27 cellular contexts compared by ENCODE assay signal in the genomic region with DNA sequence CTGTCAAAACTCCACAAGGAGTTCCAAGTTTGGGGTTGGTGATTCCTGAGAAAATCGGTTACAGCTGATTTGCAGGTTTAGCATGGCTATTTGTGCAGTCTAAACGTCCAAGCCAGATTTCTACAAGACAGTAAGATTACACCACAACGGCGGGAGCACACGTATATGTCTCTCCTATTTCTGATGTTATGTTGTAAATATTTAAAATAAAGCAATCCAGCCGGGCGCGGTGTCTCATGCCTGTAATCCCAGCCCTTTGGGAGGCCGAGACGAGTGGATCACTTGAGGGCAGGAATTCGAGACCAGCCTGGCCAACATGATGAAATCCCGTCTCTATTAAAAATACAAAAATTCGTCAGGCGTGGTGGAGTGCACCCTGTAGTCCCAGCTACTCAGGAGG.
"Had no signal": no experiment of that assay in that cellular context is flagged by ENCODE, and none has a peak within 500 bp of the region (broad histone marks: within the 10 kb centered on the region; RNA-seq: fewer than 3 reads in every experiment).

No MANE protein-coding gene starts in this region.

- H3K36me3 ChIP-seq: brain microvascular endothelial cell, gastrocnemius medialis, heart right ventricle had no signal

- H3K27ac Mint-ChIP-seq: activated CD8-positive, alpha-beta T cell treated with anti-CD3 and anti-CD28 coated beads for 36 hours; activated naive CD8-positive, alpha-beta T cell; activated T-helper 17 cell treated with anti-CD3 and anti-CD28 coated beads, Interleukin-2, amount 50 U/mL, for 72 hours; effector memory CD8-positive, alpha-beta T cell had no signal

- H3K36me3 Mint-ChIP-seq: activated naive CD8-positive, alpha-beta T cell had no signal

- DNase-seq: activated CD4-positive, alpha-beta T cell treated with anti-CD3 and anti-CD28 coated beads for 1 hour; activated CD4-positive, alpha-beta T cell treated with anti-CD3 and anti-CD28 coated beads for 4 hours; activated CD4-positive, alpha-beta T cell treated with anti-CD3 and anti-CD28 coated beads, Interleukin-2, amount 50 U/mL, for 1 hour; activated CD4-positive, alpha-beta T cell treated with anti-CD3 and anti-CD28 coated beads, Interleukin-2, amount 50 U/mL, for 48 hours; activated CD8-positive, alpha-beta memory T cell treated with anti-CD3 and anti-CD28 coated beads for 24 hours; activated CD8-positive, alpha-beta T cell treated with anti-CD3 and anti-CD28 coated beads for 36 hours; activated effector memory CD4-positive, alpha-beta T cell treated with Interleukin-2 at 50 U/mL for 16 hours; activated gamma-delta T cell treated with Interleukin-2 at 50 U/mL for 16 hours; activated naive CD4-positive, alpha-beta T cell treated with anti-CD3 and anti-CD28 coated beads, Interleukin-2, amount 50 U/mL, for 16 hours; activated naive CD4-positive, alpha-beta T cell treated with Interleukin-2 at 50 U/mL for 16 hours; activated T-cell treated with anti-CD3 and anti-CD28 coated beads, Interleukin-2, amount 50 U/mL, for 4 hours; amniotic stem cell; anterior cingulate cortex; brain microvascular endothelial cell; dermis blood vessel endothelial cell; effector CD4-positive, alpha-beta T cell; effector memory CD8-positive, alpha-beta T cell; foreskin keratinocyte; gastrocnemius medialis; heart right ventricle; T-helper 1 cell; T-helper 2 cell had no signal

- H3K4me1 ChIP-seq: foreskin keratinocyte, gastrocnemius medialis, heart right ventricle had no signal

- H3K9me3 ChIP-seq: gastrocnemius medialis, heart right ventricle had no signal

- ATAC-seq: activated CD8-positive, alpha-beta T cell treated with anti-CD3 and anti-CD28 coated beads for 36 hours; activated T-cell treated with anti-CD3 and anti-CD28 coated beads, Interleukin-2, amount 50 U/mL, for 4 hours; activated T-helper 17 cell treated with anti-CD3 and anti-CD28 coated beads, Interleukin-2, amount 50 U/mL, for 72 hours; effector memory CD8-positive, alpha-beta T cell; foreskin keratinocyte; gastrocnemius medialis; heart right ventricle had no signal

- H3K4me1 Mint-ChIP-seq: activated T-helper 17 cell treated with anti-CD3 and anti-CD28 coated beads, Interleukin-2, amount 50 U/mL, for 72 hours; central memory CD8-positive, alpha-beta T cell had no signal

- H3K4me3 ChIP-seq: coronary artery, gastrocnemius medialis, heart right ventricle had no signal

- H3K4me3 Mint-ChIP-seq: activated CD8-positive, alpha-beta T cell treated with anti-CD3 and anti-CD28 coated beads for 36 hours; activated naive CD8-positive, alpha-beta T cell; activated T-cell treated with anti-CD3 and anti-CD28 coated beads, Interleukin-2, amount 50 U/mL, for 4 hours; activated T-helper 17 cell treated with anti-CD3 and anti-CD28 coated beads, Interleukin-2, amount 50 U/mL, for 72 hours; central memory CD8-positive, alpha-beta T cell; effector memory CD8-positive, alpha-beta T cell had no signal

- H3K9me3 Mint-ChIP-seq: activated CD8-positive, alpha-beta T cell treated with anti-CD3 and anti-CD28 coated beads for 36 hours; activated T-cell treated with anti-CD3 and anti-CD28 coated beads, Interleukin-2, amount 50 U/mL, for 4 hours; activated T-helper 17 cell treated with anti-CD3 and anti-CD28 coated beads, Interleukin-2, amount 50 U/mL, for 72 hours; central memory CD8-positive, alpha-beta T cell; effector memory CD8-positive, alpha-beta T cell had no signal

- H3K27me3 ChIP-seq: brain microvascular endothelial cell had no signal

- H3K27ac ChIP-seq: brain microvascular endothelial cell, coronary artery, epithelial cell of prostate, foreskin keratinocyte, gastrocnemius medialis, heart right ventricle had no signal
